Comparison of ENCODE assay signal across 27 cellular contexts in the genomic region with DNA sequence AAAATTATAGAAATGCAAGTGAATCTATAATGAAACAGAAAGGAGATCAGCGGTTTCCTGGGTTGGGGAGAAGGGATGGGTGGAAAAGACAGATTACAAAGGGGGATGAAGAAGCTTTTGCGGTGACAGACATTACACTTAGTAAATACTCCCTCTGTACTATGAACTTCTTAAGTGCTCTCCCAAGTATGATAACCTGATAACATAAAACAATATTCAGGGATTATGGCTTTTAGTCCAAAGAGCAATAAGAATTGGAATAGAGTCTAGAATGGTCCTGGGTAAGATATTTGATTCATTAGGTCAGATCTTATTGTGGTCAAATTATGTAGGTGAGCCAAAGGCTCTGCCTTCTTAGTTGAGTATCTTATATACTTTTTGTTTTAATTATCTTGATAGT. TPM values are rescaled to one million over a fixed set of nuclear protein-coding genes. Genes with fewer than 3 reads are reported as not detected.
DNase-seq lines count a peak whose midpoint lies in the region; ATAC-seq, FAIRE-seq and TF ChIP-seq lines count a peak whose summit lies in the region.
"Had no signal": no experiment of that assay in that cellular context is flagged by ENCODE, and none has a peak within 500 bp of the region (broad histone marks: within the 10 kb centered on the region; RNA-seq: fewer than 3 reads in every experiment).

No MANE protein-coding gene starts in this region.

- no peak for TF ChIP-seq CTCF in astrocyte (IDR thresholded peaks at IDR 0.05; ENCODE audit: insufficient read depth, low read depth, low read length)

- no peaks in the 10 kb centered on the region for H4K20me1 ChIP-seq in astrocyte (ENCODE audit: insufficient read depth, low read length)
- H4K20me1 ChIP-seq: BLaER1 treated with 17β-estradiol and CSF1 and Interleukin-3, amounts not matched to agents 10 nM and 100 nM had no signal

- intact Hi-C loops in left colon (cut with DNase I, micrococcal nuclease) = no loop called here

- no peak overlapping the region for H3K9ac ChIP-seq in astrocyte (ENCODE audit: low read length)
- H3K9ac ChIP-seq: BLaER1 treated with 17β-estradiol and CSF1 and Interleukin-3, amounts not matched to agents 10 nM and 100 nM had no signal

- no peak overlapping the region for H2AFZ ChIP-seq in astrocyte (ENCODE audit: low read depth, low read length)

- H3K27ac ChIP-seq in astrocyte (ENCODE audit: low read depth, low read length) (no peak overlapping the region), small intestine (ENCODE audit: low read depth in 1 of 2, low read length in 1 of 2) (no peak overlapping the region)
- H3K27ac ChIP-seq: 22Rv1; A549; BLaER1 treated with 17β-estradiol and CSF1 and Interleukin-3, amounts not matched to agents 10 nM and 100 nM had no signal

- H3K27me3 Mint-ChIP-seq in astrocyte (ENCODE audit: low read depth, unreplicated experiment) = no peaks in the 10 kb centered on the region
- H3K27me3 Mint-ChIP-seq: CD4-positive, alpha-beta T cell; CD8-positive, alpha-beta memory T cell had no signal

- no peak overlapping the region for H3K4me3 Mint-ChIP-seq in astrocyte (ENCODE audit: unreplicated experiment)
- H3K4me3 Mint-ChIP-seq: CD14-positive monocyte; CD4-positive, alpha-beta T cell; CD8-positive, alpha-beta memory T cell; HFFc6 had no signal

- H3K36me3 Mint-ChIP-seq in astrocyte (ENCODE audit: low read depth, unreplicated experiment) = no peaks in the 10 kb centered on the region
- H3K36me3 Mint-ChIP-seq: CD14-positive monocyte had no signal

- H3K79me2 ChIP-seq in astrocyte (ENCODE audit: insufficient read depth, low read length) = no peaks in the 10 kb centered on the region

- no peak for FAIRE-seq in astrocyte (lab: Jason Lieb, UNC)
- FAIRE-seq in small intestine (lab: Jason Lieb, UNC) = peak; percentile 73
- FAIRE-seq: A549, D721Med, GM12891, GM18507, H54 had no signal

- H3K9me3 ChIP-seq in astrocyte (ENCODE audit: insufficient read depth, low read depth, low read length) = no peaks in the 10 kb centered on the region
- no peaks in the 10 kb centered on the region for H3K9me3 ChIP-seq in small intestine (ENCODE audit: control insufficient read depth, low read depth)
- H3K9me3 ChIP-seq: A549; BE2C; BLaER1 treated with 17β-estradiol and CSF1 and Interleukin-3, amounts not matched to agents 10 nM and 100 nM; HAP-1 had no signal

- 18 to 58% (median 47%) methylated on average over 2 of the region's 2 CpGs for WGBS in small intestine, 3 donors

- no peaks in the 10 kb centered on the region for H3K27me3 ChIP-seq in astrocyte (ENCODE audit: insufficient read depth, low read length)
- no peaks in the 10 kb centered on the region for H3K27me3 ChIP-seq in small intestine (ENCODE audit: control insufficient read depth in 2 of 2, insufficient read depth in 2 of 2, low read length in 2 of 2)
- H3K27me3 ChIP-seq: BE2C; BLaER1 treated with 17β-estradiol and CSF1 and Interleukin-3, amounts not matched to agents 10 nM and 100 nM had no signal

- H3K9me3 Mint-ChIP-seq in astrocyte (ENCODE audit: unreplicated experiment) = no peaks in the 10 kb centered on the region
- H3K9me3 Mint-ChIP-seq: CD14-positive monocyte; CD4-positive, alpha-beta T cell; CD8-positive, alpha-beta memory T cell; HFFc6 had no signal

- no peaks in the 10 kb centered on the region for H3K36me3 ChIP-seq in astrocyte (ENCODE audit: insufficient read depth, low read length)
- H3K36me3 ChIP-seq in small intestine (ENCODE audit: control insufficient read depth in 2 of 2, insufficient read depth in 2 of 2, low read length in 2 of 2) = no peaks in the 10 kb centered on the region
- H3K36me3 ChIP-seq: BE2C, HAP-1 had no signal

- ATAC-seq in left colon (peak; percentile 87), HG02678 (IDR thresholded peaks at IDR 0.05; ENCODE audit: unreplicated experiment) (no peak), GM18909 (IDR thresholded peaks at IDR 0.05; ENCODE audit: poor library complexity, unreplicated experiment) (no peak)
- ATAC-seq: A549 had no signal

- no peaks in the 10 kb centered on the region for H3K4me1 Mint-ChIP-seq in astrocyte (ENCODE audit: low read depth, unreplicated experiment)
- H3K4me1 Mint-ChIP-seq: CD8-positive, alpha-beta memory T cell had no signal

- H3K4me1 ChIP-seq in astrocyte (ENCODE audit: insufficient read depth, low read length) (no peaks in the 10 kb centered on the region), small intestine (ENCODE audit: control insufficient read depth in 2 of 2, insufficient read depth in 1 of 2, low read depth in 1 of 2, low read length in 1 of 2) (peaks cover 0 to 2% of the 10 kb centered on the region in 2 donors)
- H3K4me1 ChIP-seq: A549, BE2C had no signal

- peak; percentile 2 for DNase-seq in A172 (ENCODE audit: low spot score)
- DNase-seq in astrocyte (ENCODE audit: low read depth) = peak; percentile 45
- DNase-seq in left colon = no peak
- DNase-seq in small intestine = peak; percentile 84
- no peak for DNase-seq in GM03348 (ENCODE audit: low spot score)
- DNase-seq: ACHN; AML-193; BE2C; CD4-positive, alpha-beta T cell; CD8-positive, alpha-beta memory T cell; DMS 273 treated with DMSO at 0.1 percent for 48 hours; DMS79; EL; GDM1; GOT3; HFFc6 had no signal

- H3K27ac Mint-ChIP-seq in astrocyte (ENCODE audit: unreplicated experiment) = no peak overlapping the region
- H3K27ac Mint-ChIP-seq: CD14-positive monocyte; CD4-positive, alpha-beta T cell; CD8-positive, alpha-beta memory T cell; HFFc6 had no signal

- H3K4me3 ChIP-seq in astrocyte (ENCODE audit: insufficient read depth, low read depth, low read length) (no peak overlapping the region), small intestine (ENCODE audit: low read depth in 1 of 2, low read length in 2 of 2) (no peak overlapping the region)
- H3K4me3 ChIP-seq: A549; BLaER1 treated with 17β-estradiol and CSF1 and Interleukin-3, amounts not matched to agents 10 nM and 100 nM; HAP-1 had no signal

- no peak overlapping the region for H3K4me2 ChIP-seq in astrocyte (ENCODE audit: low read length)
- H3K4me2 ChIP-seq: A549; BLaER1 treated with 17β-estradiol and CSF1 and Interleukin-3, amounts not matched to agents 10 nM and 100 nM had no signal

RNA-seq across cellular contexts. Expression of a gene that starts 9.2 kb away (rescaled TPM):
- 0.24 TPM in 1 of 2 replicates, not detected in the other for total RNA-seq in A172 (2014; rRNA removed; shearing (Covaris generic))
- total RNA-seq in astrocyte = 0.32 and 0.50 TPM in 2 replicates
- 10 to 100 TPM; 10.2 to 16.1 TPM for total RNA-seq in left colon
- 10 to 100 TPM; 12.7 to 16.8 (median 13.2) TPM for polyA plus RNA-seq in small intestine
- polyA plus RNA-seq: CD14-positive monocyte; CD8-positive, alpha-beta memory T cell had no signal

RNA-seq across cellular contexts. Expression of a gene that starts 27.1 kb away (rescaled TPM):
- 20.5 and 30.4 TPM in 2 replicates for total RNA-seq in A172 (2014; rRNA removed; shearing (Covaris generic))
- total RNA-seq in astrocyte = 75.6 and 81.1 TPM in 2 replicates
- 10 to 100 TPM; 19.2 to 32.4 TPM for total RNA-seq in left colon
- polyA plus RNA-seq in small intestine = 10 to 100 TPM in 1 of 3 donors, 1 to 10 TPM in 2; 3.8 to 16.6 (median 4.2) TPM

RNA-seq across cellular contexts. Expression of a gene that starts 40.1 kb away (rescaled TPM):
- not detected in 2 replicates for total RNA-seq in A172 (2014; rRNA removed; shearing (Covaris generic))
- total RNA-seq in astrocyte (19.0 and 20.7 TPM in 2 replicates), left colon (10 to 100 TPM; 10.7 to 11.0 TPM)
- 1 to 10 TPM in 2 of 3 donors, under 1 TPM in 1; 0.81 to 3.2 (median 1.1) TPM for polyA plus RNA-seq in small intestine
- total RNA-seq: CD4-positive, alpha-beta T cell had no signal
- polyA plus RNA-seq: CD8-positive, alpha-beta memory T cell had no signal

Comparison
In these comparisons a context has a peak if more than half of its experiments do, and no peak if none do; other contexts are left out.
1. DNase-seq: peak in A172 (single experiment), astrocyte (single experiment) and small intestine (single experiment); none in left colon (0 of 2) and GM03348 (single experiment).
2. RNA of a gene that starts 40.1 kb away (total RNA-seq): 19.0 to 20.7 TPM in astrocyte and 10.7 to 11.0 TPM in left colon; not detected in A172; every median in the first group is over 10 times any median in the second.